In the genomic region with DNA sequence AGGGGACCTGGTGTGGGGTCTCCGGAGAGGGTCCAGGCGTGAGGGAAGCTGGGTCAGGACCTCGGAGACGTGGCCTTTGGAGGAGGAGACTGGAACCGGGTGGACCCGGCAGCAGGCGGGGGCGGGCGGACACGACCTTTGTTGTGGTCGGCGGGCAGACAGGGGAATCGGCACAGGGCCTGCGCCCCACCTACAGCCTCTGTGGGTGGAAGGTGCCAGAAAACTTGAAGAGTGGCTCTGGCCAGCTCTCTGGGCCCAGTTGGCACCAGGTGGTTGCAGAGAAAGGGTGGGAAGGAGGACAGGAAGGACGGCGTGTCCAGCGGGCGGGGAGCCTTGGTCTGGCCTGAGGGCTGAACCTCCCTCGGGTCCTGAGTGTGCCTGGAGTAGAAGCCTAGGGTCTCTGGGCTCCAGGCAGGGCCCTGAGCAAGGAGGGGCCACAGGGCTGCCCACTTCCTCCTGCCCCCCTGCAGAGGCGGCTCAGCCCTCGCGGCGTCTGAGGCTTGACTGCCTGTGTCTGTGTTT, we compare ENCODE assay signal across 1 cellular context.
TF ChIP-seq lines count a peak whose summit lies in the region.

No MANE protein-coding gene starts in this region.

TF ChIP-seq in K562, 482 proteins besides CTCF, POLR2A, EP300 and RAD21:
- peak; percentile 73 for TF ChIP-seq EGR1 (conservative IDR thresholded peaks at IDR 0.05)
- TF ChIP-seq ZNF561 (CRISPR knock-in tag; conservative IDR thresholded peaks at IDR 0.05) = no peak
- TF ChIP-seq, protein P1, sequence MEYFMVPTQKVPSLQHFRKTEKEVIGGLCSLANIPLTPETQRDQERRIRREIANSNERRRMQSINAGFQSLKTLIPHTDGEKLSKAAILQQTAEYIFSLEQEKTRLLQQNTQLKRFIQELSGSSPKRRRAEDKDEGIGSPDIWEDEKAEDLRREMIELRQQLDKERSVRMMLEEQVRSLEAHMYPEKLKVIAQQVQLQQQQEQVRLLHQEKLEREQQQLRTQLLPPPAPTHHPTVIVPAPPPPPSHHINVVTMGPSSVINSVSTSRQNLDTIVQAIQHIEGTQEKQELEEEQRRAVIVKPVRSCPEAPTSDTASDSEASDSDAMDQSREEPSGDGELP (CRISPR knock-in tag; IDR thresholded peaks at IDR 0.05; ENCODE audit: borderline replicate concordance) = 0 out of 2 replicates have a peak, but pooled peaks have one; percentile 12
